Comparison of ENCODE assay signal across 8 cellular contexts in genomic region chr1:145964328-145965118, GRCh38. TPM values are rescaled to one million over a fixed set of nuclear protein-coding genes. Genes with fewer than 3 reads are reported as not detected.
DNase-seq lines count a peak whose midpoint lies in the region; ATAC-seq, FAIRE-seq and TF ChIP-seq lines count a peak whose summit lies in the region.

Gene ANKRD34A (minus strand): TSS chr1:145964575. CDS start chr1:145961759, 2,816 bp downstream.
Gene POLR3GL (plus strand): TSS chr1:145964690. CDS start chr1:145974866, 10,176 bp downstream.

- H3K36me3 Mint-ChIP-seq in central memory CD8-positive, alpha-beta T cell (ENCODE audit: insufficient read depth) = peaks cover 7% of the 10 kb centered on the region

- H2AFZ ChIP-seq in keratinocyte (ENCODE audit: control insufficient read depth, low read length) = peak within 1 kb of the TSS; percentile 93

- H3K4me1 ChIP-seq in keratinocyte (ENCODE audit: control insufficient read depth, extremely low read depth, insufficient read depth, low read length) = peaks cover 35% of the 10 kb centered on the region

- H3K27ac ChIP-seq in keratinocyte (ENCODE audit: control insufficient read depth, insufficient read depth, low read length) = peak within 1 kb of the TSS; percentile 66

- TF ChIP-seq POLR2A in GM18951 (IDR thresholded peaks at IDR 0.05; ENCODE audit: extremely low read depth, insufficient read depth, insufficient read length) = peak; percentile 96

- in situ Hi-C loops in GM18951 (cut with MboI; ENCODE audit: low sequenced_read_pairs, unreplicated experiment) = no loop called here

- H3K9ac ChIP-seq in keratinocyte (ENCODE audit: control insufficient read depth, extremely low read depth, insufficient read depth, low read length) = peak within 1 kb of the TSS; percentile 79

- no peaks in the 10 kb centered on the region for H3K36me3 ChIP-seq in keratinocyte (ENCODE audit: control insufficient read depth in 2 of 2, extremely low read depth in 1 of 2, insufficient read depth in 2 of 2, low read length in 2 of 2)

- H3K79me2 ChIP-seq in keratinocyte (ENCODE audit: control insufficient read depth, insufficient read depth, low read length) = no peaks in the 10 kb centered on the region

- peak within 1 kb of the TSS; percentile 92 for H3K4me2 ChIP-seq in keratinocyte (ENCODE audit: control insufficient read depth, extremely low read depth, insufficient read depth, low read depth, low read length)

- peak within 1 kb of the TSS; percentile 89 for H3K4me3 Mint-ChIP-seq in central memory CD8-positive, alpha-beta T cell

- no peaks in the 10 kb centered on the region for H3K27me3 Mint-ChIP-seq in central memory CD8-positive, alpha-beta T cell

- H3K9me1 ChIP-seq in keratinocyte (ENCODE audit: control insufficient read depth, extremely low read depth, insufficient read depth, low read length) = no peaks in the 10 kb centered on the region

- peak within 1 kb of the TSS; percentile 90 for H3K27ac Mint-ChIP-seq in central memory CD8-positive, alpha-beta T cell (ENCODE audit: low read depth)

- FAIRE-seq in keratinocyte (lab: Jason Lieb, UNC) = peak; percentile 74

- TF ChIP-seq CTCF in AG09319 (IDR thresholded peaks at IDR 0.05; ENCODE audit: low read depth, low read length) (no peak), keratinocyte (optimal IDR thresholded peaks at IDR 0.05 in 1 of 3, IDR thresholded peaks at IDR 0.05 in 1 of 3, conservative IDR thresholded peaks at IDR 0.05 in 1 of 3; ENCODE audit: extremely low read depth in 1 of 3, insufficient read depth in 2 of 3, low read length in 3 of 3) (peak in 1 of 3 experiments; percentile 0)

- H3K4me1 Mint-ChIP-seq in central memory CD8-positive, alpha-beta T cell = peaks cover 46% of the 10 kb centered on the region

- peaks cover 2% of the 10 kb centered on the region for H3K27me3 ChIP-seq in keratinocyte (ENCODE audit: control insufficient read depth, extremely low read depth, insufficient read depth, low read length)

- DNase-seq in AG09319 (ENCODE audit: extremely low read depth, low read depth) (peak; percentile 73), NCI-H345 (lab: John Stamatoyannopoulos, UW) (peak; percentile 99), keratinocyte (ENCODE audit: low read depth, low spot score) (peak; percentile 94)
- peak; percentile 72 to 78 (median 77) for DNase-seq in activated CD4-positive, CD25-positive, alpha-beta regulatory T cell (lab: John Stamatoyannopoulos, UW)
- DNase-seq in central memory CD8-positive, alpha-beta T cell (ENCODE audit: low spot score in 2 of 2) = peak; percentile 74 to 83
- DNase-seq in stimulated activated CD4-positive, alpha-beta T cell treated with anti-CD3 and anti-CD28 coated beads, Interleukin-12 subunit alpha, Interleukin-12 subunit beta, amount 100 ng/mL, for 48 hours (ENCODE audit: low read depth in 2 of 3, low spot score in 1 of 3) = peak; percentile 87 to 91 (median 87)

- no peaks in the 10 kb centered on the region for H3K9me3 Mint-ChIP-seq in central memory CD8-positive, alpha-beta T cell

- H4K20me1 ChIP-seq in keratinocyte (ENCODE audit: control insufficient read depth, extremely low read depth, insufficient read depth, low read length) = no peaks in the 10 kb centered on the region

- dilution Hi-C loops in keratinocyte (cut with MboI; ENCODE audit: extremely low pct_ligation_motif_present, low sequenced_read_pairs) = no loop called here

- H3K9me3 ChIP-seq in keratinocyte (ENCODE audit: control insufficient read depth, low read depth, low read length) = no peaks in the 10 kb centered on the region

- H3K4me3 ChIP-seq in keratinocyte (ENCODE audit: control insufficient read depth in 2 of 3, extremely low read depth in 1 of 3, insufficient read depth in 2 of 3, low read depth in 1 of 3, low read length in 3 of 3) = peak within 1 kb of the TSS; percentile 57 to 82 (median 77)

- ATAC-seq in HG03175 (IDR thresholded peaks at IDR 0.05; ENCODE audit: unreplicated experiment) = peak; percentile 91
- peak; percentile 89 for ATAC-seq in central memory CD8-positive, alpha-beta T cell (replicated peaks; ENCODE audit: extremely low read depth, poor library complexity, severe bottlenecking)

RNA-seq across cellular contexts. Expression of gene ANKRD34A, which starts in this region (rescaled TPM):
- polyA plus RNA-seq in keratinocyte = 0.53 to 0.83 TPM (median 0.66 TPM) in 3 replicates
- polyA plus RNA-seq in keratinocyte (2011; ENCODE audit: low read depth) = not detected
- polyA plus RNA-seq in keratinocyte (2011; cell fraction: cytosol; rRNA removed) = 0.46 and 0.81 TPM in 2 replicates
- 1.5 and 1.6 TPM in 2 replicates for polyA plus RNA-seq in keratinocyte (2011; cell fraction: nucleus; rRNA removed)
- 0.20 and 0.78 TPM in 2 replicates for polyA plus RNA-seq in keratinocyte (2012; ENCODE audit: low replicate concordance)
- 0.29 to 1.9 TPM (median 0.40 TPM) in 3 replicates for polyA minus RNA-seq in keratinocyte
- polyA minus RNA-seq in keratinocyte (2011; cell fraction: cytosol; rRNA and poly(A)+ RNA removed) = 1.7 TPM
- 0.47 and 0.95 TPM in 2 replicates for polyA minus RNA-seq in keratinocyte (2011; cell fraction: nucleus; rRNA and poly(A)+ RNA removed)

RNA-seq across cellular contexts. Expression of gene POLR3GL, which starts in this region (rescaled TPM):
- polyA plus RNA-seq in keratinocyte = 8.1 to 14.0 TPM (median 10.0 TPM) in 3 replicates
- polyA plus RNA-seq in keratinocyte (2011; ENCODE audit: low read depth) = 8.0 TPM
- polyA plus RNA-seq in keratinocyte (2011; cell fraction: cytosol; rRNA removed) = 11.0 and 11.3 TPM in 2 replicates
- polyA plus RNA-seq in keratinocyte (2011; cell fraction: nucleus; rRNA removed) = 6.8 and 8.9 TPM in 2 replicates
- 9.6 and 16.1 TPM in 2 replicates for polyA plus RNA-seq in keratinocyte (2012; ENCODE audit: low replicate concordance)
- 3.7 to 6.9 TPM (median 4.3 TPM) in 3 replicates for polyA minus RNA-seq in keratinocyte
- 5.8 TPM for polyA minus RNA-seq in keratinocyte (2011; cell fraction: cytosol; rRNA and poly(A)+ RNA removed)
- polyA minus RNA-seq in keratinocyte (2011; cell fraction: nucleus; rRNA and poly(A)+ RNA removed) = 1.9 and 3.1 TPM in 2 replicates

Comparison
In these comparisons a context has a peak if more than half of its experiments do, and no peak if none do; other contexts are left out.
1. Peak in every context shown above with its lines: DNase-seq, ATAC-seq, H3K4me3 ChIP-seq and H3K27ac ChIP-seq.